ENCODE assay signal across 24 cellular contexts in the genomic region with DNA sequence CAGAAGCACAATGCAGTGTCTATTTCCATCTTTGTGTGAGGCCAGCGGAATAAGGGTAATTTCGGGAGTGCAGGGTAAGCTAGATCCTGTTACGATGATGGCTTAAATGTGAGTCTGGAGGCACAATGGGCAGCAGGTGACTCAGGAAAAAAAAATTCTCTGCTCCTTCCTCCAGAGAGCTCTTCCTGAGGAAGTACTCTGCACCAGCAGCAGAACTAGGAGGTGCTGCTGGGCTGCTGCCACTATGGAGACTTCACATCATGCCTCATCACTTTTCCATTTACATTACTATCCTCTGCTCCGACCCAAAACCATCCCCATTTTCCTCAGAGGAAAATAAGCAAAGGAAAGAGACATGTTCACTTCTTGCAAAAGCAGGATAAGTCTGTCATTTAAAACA.
DNase-seq lines count a peak whose midpoint lies in the region; ATAC-seq and TF ChIP-seq lines count a peak whose summit lies in the region.
"Had no signal": no experiment of that assay in that cellular context is flagged by ENCODE, and none has a peak within 500 bp of the region (broad histone marks: within the 10 kb centered on the region; RNA-seq: fewer than 3 reads in every experiment).

No MANE protein-coding gene starts in this region.

- no peak overlapping the region for H3K4me3 Mint-ChIP-seq in brain
- H3K4me3 Mint-ChIP-seq: activated naive CD8-positive, alpha-beta T cell; mesothelial cell of epicardium; natural killer cell treated with Interleukin-12 subunit alpha and Interleukin-12 subunit beta and Interleukin-15 and Interleukin-18, amount 100 ng/mL, for 72 hours had no signal

- peak; percentile 17 for DNase-seq in SKM-1 treated with dmso at 0.1 percent for 144 hours (lab: John Stamatoyannopoulos, UW; ENCODE audit: unreplicated experiment)
- DNase-seq in SKM-1 (lab: John Stamatoyannopoulos, UW; ENCODE audit: unreplicated experiment) = no peak
- peak; percentile 60 for DNase-seq in kidney tubule cell (ENCODE audit: low spot score)
- DNase-seq in NCI-H2227 treated with DMSO at 0.1 percent for 48 hours (lab: John Stamatoyannopoulos, UW) = no peak
- DNase-seq: BE2C; COR-L47; effector memory CD4-positive, alpha-beta T cell; esophagus squamous epithelium; NCI-H1105; NCI-H2029 treated with DMSO at 0.1 percent for 48 hours; NK-92 treated with Interleukin-12 subunit alpha and Interleukin-12 subunit beta, amount 100 ng/mL, for 24 hours; Peyer's patch; stimulated activated CD4-positive, alpha-beta T cell treated with anti-CD3 and anti-CD28 coated beads, Interleukin-4, amount 100 ng/mL, for 1 hour; stimulated activated naive CD4-positive, alpha-beta T cell treated with Interleukin-2 at 50 U/mL for 16 hours; T-helper 2 cell; WERI-Rb-1 had no signal

- no peak for ATAC-seq in GM18505 (IDR thresholded peaks at IDR 0.05; ENCODE audit: unreplicated experiment)
- no peak for ATAC-seq in HG03108 (IDR thresholded peaks at IDR 0.05; ENCODE audit: unreplicated experiment)
- ATAC-seq in HG02623 (IDR thresholded peaks at IDR 0.05; ENCODE audit: unreplicated experiment) = no peak
- ATAC-seq: HepG2 had no signal

- H3K27ac Mint-ChIP-seq in brain = peak overlapping the region in 4 of 5 experiments; percentile 1 to 70 (median 14)
- H3K27ac Mint-ChIP-seq: activated naive CD8-positive, alpha-beta T cell; mesothelial cell of epicardium; natural killer cell treated with Interleukin-12 subunit alpha and Interleukin-12 subunit beta and Interleukin-15 and Interleukin-18, amount 100 ng/mL, for 72 hours had no signal

- H3K36me3 Mint-ChIP-seq in brain = peaks cover 4% of the 10 kb centered on the region
- H3K36me3 Mint-ChIP-seq: activated naive CD8-positive, alpha-beta T cell; mesothelial cell of epicardium; natural killer cell treated with Interleukin-12 subunit alpha and Interleukin-12 subunit beta and Interleukin-15 and Interleukin-18, amount 100 ng/mL, for 72 hours had no signal

- no peak for TF ChIP-seq POLR2A in GM18505 (IDR thresholded peaks at IDR 0.05; ENCODE audit: borderline replicate concordance, extremely low read depth, insufficient read depth, insufficient read length)

- peaks cover 91% of the 10 kb centered on the region for H3K4me1 Mint-ChIP-seq in brain

- H3K9me3 Mint-ChIP-seq in brain = no peaks in the 10 kb centered on the region
- H3K9me3 Mint-ChIP-seq: mesothelial cell of epicardium; natural killer cell treated with Interleukin-12 subunit alpha and Interleukin-12 subunit beta and Interleukin-15 and Interleukin-18, amount 100 ng/mL, for 72 hours had no signal

- TF ChIP-seq CTCF in brain (conservative IDR thresholded peaks at IDR 0.05) = no peak

- peaks cover under 1% of the 10 kb centered on the region for H3K27me3 Mint-ChIP-seq in brain
- H3K27me3 Mint-ChIP-seq: activated naive CD8-positive, alpha-beta T cell had no signal

Comparison
In these comparisons a context has a peak if more than half of its experiments do, and no peak if none do; other contexts are left out.
1. DNase-seq: peak in SKM-1 treated with dmso at 0.1 percent for 144 hours (single experiment) and kidney tubule cell (single experiment); none in SKM-1 (single experiment) and NCI-H2227 treated with DMSO at 0.1 percent for 48 hours (single experiment).